Comparison of ENCODE assay signal across 7 cellular contexts in the genomic region with DNA sequence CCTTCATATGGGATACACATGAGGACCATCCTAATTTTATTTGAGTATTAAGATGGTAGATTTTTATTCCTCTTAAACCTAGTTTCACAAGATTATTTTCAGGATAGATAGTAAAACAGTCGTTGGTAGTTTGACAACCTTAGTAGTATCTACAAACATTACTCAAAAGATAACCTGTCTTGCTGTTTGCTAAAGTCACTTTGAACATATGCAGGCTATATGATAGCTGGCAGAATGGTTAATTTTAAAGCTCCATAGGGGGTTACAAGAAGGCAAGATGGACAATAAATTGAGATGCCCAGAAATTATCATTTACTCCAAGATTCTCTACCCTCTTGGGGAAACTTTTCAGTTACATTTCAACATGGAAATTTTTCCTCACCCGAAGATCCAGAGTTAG.
"Had no signal": no experiment of that assay in that cellular context is flagged by ENCODE, and none has a peak within 500 bp of the region (broad histone marks: within the 10 kb centered on the region; RNA-seq: fewer than 3 reads in every experiment).

No MANE protein-coding gene starts in this region.

- DNase-seq: IMR-90, KBM-7, KG1 had no signal

- H3K4me1 Mint-ChIP-seq: IgD-negative memory B cell had no signal

- H3K9ac ChIP-seq: KMS-11 had no signal

- H3K4me3 Mint-ChIP-seq: IgD-negative memory B cell had no signal

- FAIRE-seq: HepG2 had no signal

- H3K36me3 Mint-ChIP-seq: IgD-negative memory B cell had no signal

- H3K27ac Mint-ChIP-seq: IgD-negative memory B cell had no signal

- ATAC-seq: HepG2 had no signal

- H3K27ac ChIP-seq: HL-60, KMS-11 had no signal

- H3K4me2 ChIP-seq: KMS-11 had no signal
